ENCODE assay signal across 30 cellular contexts in genomic region chr18:837922-838321, GRCh38.
"Had no signal": no experiment of that assay in that cellular context is flagged by ENCODE, and none has a peak within 500 bp of the region (broad histone marks: within the 10 kb centered on the region; RNA-seq: fewer than 3 reads in every experiment).

No MANE protein-coding gene starts in this region.

- H3K27me3 ChIP-seq: gastrocnemius medialis, right atrium auricular region, tibial nerve, vagina had no signal

- H3K4me1 ChIP-seq: vagina had no signal

- FAIRE-seq: endothelial cell of umbilical vein, TTC549 had no signal

- ATAC-seq: activated CD4-positive, CD25-positive, alpha-beta regulatory T cell treated with anti-CD3 and anti-CD28 coated beads, Interleukin-2, amount 50 U/mL, for 24 hours; esophagus mucosa; gastrocnemius medialis; left ventricle myocardium superior; naive thymus-derived CD4-positive, alpha-beta T cell had no signal

- H3K27me3 Mint-ChIP-seq: activated CD4-positive, alpha-beta memory T cell treated with anti-CD3 and anti-CD28 coated beads for 36 hours had no signal

- H3K36me3 Mint-ChIP-seq: activated CD4-positive, alpha-beta memory T cell treated with anti-CD3 and anti-CD28 coated beads for 36 hours; mesothelial cell of epicardium; naive thymus-derived CD4-positive, alpha-beta T cell had no signal

- H3K9me3 Mint-ChIP-seq: activated CD4-positive, alpha-beta memory T cell treated with anti-CD3 and anti-CD28 coated beads for 36 hours; activated naive CD4-positive, alpha-beta T cell treated with anti-CD3 and anti-CD28 coated beads for 36 hours; activated T-helper 1 cell treated with anti-CD3 and anti-CD28 coated beads, Interleukin-12 subunit alpha, Interleukin-12 subunit beta, Interleukin-2, Interleukin-4 antibody, amounts not matched to agents 30 ng/mL and 10 ng/mL and 1 ng/mL, durations not matched to agents 14 hours and 24 hours and 36 hours; mesothelial cell of epicardium; naive thymus-derived CD4-positive, alpha-beta T cell; T-helper 1 cell treated with Interleukin-12 subunit alpha and Interleukin-12 subunit beta and Interleukin-4 antibody, amounts not matched to agents 30 μg/mL and 1 μg/mL, for 36 hours had no signal

- H3K9me3 ChIP-seq: gastrocnemius medialis, right atrium auricular region, tibial nerve, vagina had no signal

- H3K4me3 ChIP-seq: gastrocnemius medialis, right atrium auricular region, SK-N-MC, tibial nerve, vagina had no signal

- H3K27ac Mint-ChIP-seq: activated CD4-positive, alpha-beta memory T cell treated with anti-CD3 and anti-CD28 coated beads for 36 hours; activated naive CD4-positive, alpha-beta T cell treated with anti-CD3 and anti-CD28 coated beads for 36 hours; activated T-helper 1 cell treated with anti-CD3 and anti-CD28 coated beads, Interleukin-12 subunit alpha, Interleukin-12 subunit beta, Interleukin-2, Interleukin-4 antibody, amounts not matched to agents 30 ng/mL and 10 ng/mL and 1 ng/mL, durations not matched to agents 14 hours and 24 hours and 36 hours; mesothelial cell of epicardium; T-helper 1 cell treated with Interleukin-12 subunit alpha and Interleukin-12 subunit beta and Interleukin-4 antibody, amounts not matched to agents 30 μg/mL and 1 μg/mL, for 36 hours had no signal

- DNase-seq: activated CD4-positive, alpha-beta memory T cell treated with anti-CD3 and anti-CD28 coated beads for 36 hours; activated CD4-positive, alpha-beta T cell treated with anti-CD3 and anti-CD28 coated beads for 48 hours; activated CD8-positive, alpha-beta memory T cell treated with anti-CD3 and anti-CD28 coated beads, Interleukin-2, amount 50 U/mL, for 4 hours; activated effector memory CD4-positive, alpha-beta T cell treated with anti-CD3 and anti-CD28 coated beads, Interleukin-2, amount 50 U/mL, for 16 hours; activated naive CD4-positive, alpha-beta T cell treated with anti-CD3 and anti-CD28 coated beads for 36 hours; activated T-cell treated with anti-CD3 and anti-CD28 coated beads, Interleukin-2, amount 50 U/mL, for 1 hour; anterior cingulate cortex; caudate nucleus; cortex of kidney; gastrocnemius medialis; glutamatergic neuron; islet precursor cell; left ventricle myocardium superior; naive thymus-derived CD4-positive, alpha-beta T cell; stimulated activated CD4-positive, alpha-beta T cell treated with anti-CD3 and anti-CD28 coated beads, Interleukin-2, amount 100 ng/mL, for 48 hours; stimulated activated naive CD4-positive, alpha-beta T cell treated with Interleukin-2 at 50 U/mL for 16 hours; SW 1271; T-helper 9 cell; WERI-Rb-1 had no signal

- H3K27ac ChIP-seq: gastrocnemius medialis, right atrium auricular region, SK-N-MC, tibial nerve, vagina, WERI-Rb-1 had no signal

- H3K36me3 ChIP-seq: gastrocnemius medialis, right atrium auricular region, tibial nerve, vagina, WERI-Rb-1 had no signal

- H3K4me3 Mint-ChIP-seq: activated CD4-positive, alpha-beta memory T cell treated with anti-CD3 and anti-CD28 coated beads for 36 hours; activated naive CD4-positive, alpha-beta T cell treated with anti-CD3 and anti-CD28 coated beads for 36 hours; activated T-helper 1 cell treated with anti-CD3 and anti-CD28 coated beads, Interleukin-12 subunit alpha, Interleukin-12 subunit beta, Interleukin-2, Interleukin-4 antibody, amounts not matched to agents 30 ng/mL and 10 ng/mL and 1 ng/mL, durations not matched to agents 14 hours and 24 hours and 36 hours; mesothelial cell of epicardium; naive thymus-derived CD4-positive, alpha-beta T cell; T-helper 1 cell treated with Interleukin-12 subunit alpha and Interleukin-12 subunit beta and Interleukin-4 antibody, amounts not matched to agents 30 μg/mL and 1 μg/mL, for 36 hours had no signal
